In genomic region chr9:109934499-109935214, GRCh38 we compare ENCODE assay signal across 13 cellular contexts.
DNase-seq lines count a peak whose midpoint lies in the region; ATAC-seq, FAIRE-seq and TF ChIP-seq lines count a peak whose summit lies in the region.
"Had no signal": no experiment of that assay in that cellular context is flagged by ENCODE, and none has a peak within 500 bp of the region (broad histone marks: within the 10 kb centered on the region; RNA-seq: fewer than 3 reads in every experiment).

No MANE protein-coding gene starts in this region.

- no peaks in the 10 kb centered on the region for H3K9me3 ChIP-seq in HepG2 (ENCODE audit: low read length)
- H3K9me3 ChIP-seq in lower lobe of right lung: no peaks in the 10 kb centered on the region
- H3K9me3 ChIP-seq: right lobe of liver had no signal

- H3K4me2 ChIP-seq in HepG2 (ENCODE audit: low read depth, low read length): no peak overlapping the region
- H3K4me2 ChIP-seq: hepatocyte had no signal

- H3K27me3 ChIP-seq in HepG2 (ENCODE audit: control insufficient read depth in 1 of 2, insufficient read depth in 2 of 2, low read length in 2 of 2) (no peaks in the 10 kb centered on the region), lower lobe of right lung (ENCODE audit: low read depth) (no peaks in the 10 kb centered on the region)
- H3K27me3 ChIP-seq: hepatocyte, right lobe of liver had no signal

- no peak for TF ChIP-seq RAD21 in HepG2 (CRISPR knock-in tag; IDR thresholded peaks at IDR 0.05)

- FAIRE-seq in HepG2 (lab: Jason Lieb, UNC): no peak

- H3K36me3 ChIP-seq in HepG2 (replicated peaks in 1 of 2; ENCODE audit: control insufficient read depth in 1 of 2, insufficient read depth in 2 of 2, low read length in 2 of 2): no peaks in the 10 kb centered on the region
- H3K36me3 ChIP-seq in lower lobe of right lung: no peaks in the 10 kb centered on the region

- no peak for TF ChIP-seq POLR2A in HepG2 (IDR thresholded peaks at IDR 0.05; ENCODE audit: insufficient read depth in 1 of 2, low read depth in 2 of 2, low read length in 2 of 2)

- H2AFZ ChIP-seq in HepG2 (ENCODE audit: low read length): no peak overlapping the region
- H2AFZ ChIP-seq: GM23248, hepatocyte had no signal

- H3K4me1 ChIP-seq in HepG2 (ENCODE audit: insufficient read depth, low read length): peaks cover 14% of the 10 kb centered on the region
- no peaks in the 10 kb centered on the region for H3K4me1 ChIP-seq in lower lobe of right lung

- H3K4me3 ChIP-seq in HepG2 (replicated peaks in 1 of 3; ENCODE audit: insufficient read depth in 1 of 3, low read depth in 2 of 3, low read length in 3 of 3): no peak overlapping the region
- H3K4me3 ChIP-seq in lower lobe of right lung: no peak overlapping the region
- H3K4me3 ChIP-seq in coronary artery: no peak overlapping the region
- H3K4me3 ChIP-seq: GM23248, hepatocyte, right lobe of liver had no signal

- in situ Hi-C loops in HepG2 (cut with HindIII; ENCODE audit: extremely low pct_ligation_motif_present, low pct_unique_long_range_greater_than_20kb): no loop called here

- TF ChIP-seq EP300 in HepG2 (IDR thresholded peaks at IDR 0.05; ENCODE audit: low read depth in 2 of 2, low read length in 2 of 2): no peak
- TF ChIP-seq EP300 in HepG2 (CRISPR knock-in tag; IDR thresholded peaks at IDR 0.05; ENCODE audit: borderline replicate concordance): no peak

- no TSS peak for BruUV-seq in HepG2 (replicated peaks; lab: Mats Ljungman, UMichigan)

- intact Hi-C loops in HepG2 (cut with micrococcal nuclease; ENCODE audit: unreplicated experiment): no loop called here
- intact Hi-C loops in lower lobe of right lung (cut with DNase I): no loop called here

- DNase-seq in EH (ENCODE audit: low read depth) (peak; percentile 36), HepG2 (ENCODE audit: low spot score) (no peak), mesenteric fat pad (ENCODE audit: low spot score) (no peak), lower lobe of right lung (no peak), AG20443 (ENCODE audit: low spot score) (no peak), coronary artery (ENCODE audit: low spot score) (no peak)
- peak; percentile 54 to 61 for DNase-seq in activated T-cell treated with anti-CD3 and anti-CD28 coated beads, Interleukin-2, amount 50 U/mL, for 48 hours
- DNase-seq: effector CD4-positive, alpha-beta T cell; NCI-H526 treated with DMSO at 0.1 percent for 48 hours; right lobe of liver had no signal

- CTCF ChIA-PET in HepG2 (lab: Yijun Ruan, JAX; ENCODE audit: low intra/inter-chr PET ratio, low total read pairs): no interaction called here

- no peak for TF ChIP-seq CTCF in HepG2 (CRISPR knock-in tag; IDR thresholded peaks at IDR 0.05)
- TF ChIP-seq CTCF in lower lobe of right lung (IDR thresholded peaks at IDR 0.05): no peak
- no peak for TF ChIP-seq CTCF in coronary artery (IDR thresholded peaks at IDR 0.05)

- no peaks in the 10 kb centered on the region for H4K20me1 ChIP-seq in HepG2 (ENCODE audit: insufficient read depth, low read length)

- no peaks in the 10 kb centered on the region for H3K79me2 ChIP-seq in HepG2 (ENCODE audit: insufficient read depth, low read length)
- H3K79me2 ChIP-seq: hepatocyte had no signal

- 56% methylated on average over 9 of the region's 9 CpGs for WGBS in HepG2 (ENCODE audit: low lambda C conversion rate)

- POLR2A ChIA-PET in HepG2 (lab: Yijun Ruan, JAX): no interaction called here

- peak; percentile 64 for ATAC-seq in GM19455 (IDR thresholded peaks at IDR 0.05; ENCODE audit: unreplicated experiment)
- no peak for ATAC-seq in HepG2
- no peak for ATAC-seq in lower lobe of right lung

- no peak overlapping the region for H3K27ac ChIP-seq in HepG2 (ENCODE audit: extremely low read length, insufficient read depth, low read length)
- no peak overlapping the region for H3K27ac ChIP-seq in lower lobe of right lung
- H3K27ac ChIP-seq in coronary artery: no peak overlapping the region
- H3K27ac ChIP-seq: GM23248, hepatocyte, right lobe of liver had no signal

- no peak overlapping the region for H3K9ac ChIP-seq in HepG2 (ENCODE audit: insufficient read depth, low read depth, low read length)
- H3K9ac ChIP-seq: GM23248 had no signal

TF ChIP-seq in HepG2, 621 proteins besides CTCF, POLR2A, EP300 and RAD21:
- TF ChIP-seq HOXA5 (CRISPR knock-in tag; IDR thresholded peaks at IDR 0.05) (no peak), RNF2 (conservative IDR thresholded peaks at IDR 0.05; ENCODE audit: low read depth) (no peak), SOX6 (IDR thresholded peaks at IDR 0.05) (no peak), SOX6 (CRISPR knock-in tag; IDR thresholded peaks at IDR 0.05) (no peak), ATF7 (IDR thresholded peaks at IDR 0.05) (peak; percentile 27; the same call in 1 of the 2 replicates), ATF7 (CRISPR knock-in tag; IDR thresholded peaks at IDR 0.05) (no peak)
- TF ChIP-seq, protein P1, sequence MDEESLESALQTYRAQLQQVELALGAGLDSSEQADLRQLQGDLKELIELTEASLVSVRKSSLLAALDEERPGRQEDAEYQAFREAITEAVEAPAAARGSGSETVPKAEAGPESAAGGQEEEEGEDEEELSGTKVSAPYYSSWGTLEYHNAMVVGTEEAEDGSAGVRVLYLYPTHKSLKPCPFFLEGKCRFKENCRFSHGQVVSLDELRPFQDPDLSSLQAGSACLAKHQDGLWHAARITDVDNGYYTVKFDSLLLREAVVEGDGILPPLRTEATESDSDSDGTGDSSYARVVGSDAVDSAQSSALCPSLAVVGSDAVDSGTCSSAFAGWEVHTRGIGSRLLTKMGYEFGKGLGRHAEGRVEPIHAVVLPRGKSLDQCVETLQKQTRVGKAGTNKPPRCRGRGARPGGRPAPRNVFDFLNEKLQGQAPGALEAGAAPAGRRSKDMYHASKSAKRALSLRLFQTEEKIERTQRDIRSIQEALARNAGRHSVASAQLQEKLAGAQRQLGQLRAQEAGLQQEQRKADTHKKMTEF (CRISPR knock-in tag; IDR thresholded peaks at IDR 0.05): no peak
- TF ChIP-seq, protein P2, sequence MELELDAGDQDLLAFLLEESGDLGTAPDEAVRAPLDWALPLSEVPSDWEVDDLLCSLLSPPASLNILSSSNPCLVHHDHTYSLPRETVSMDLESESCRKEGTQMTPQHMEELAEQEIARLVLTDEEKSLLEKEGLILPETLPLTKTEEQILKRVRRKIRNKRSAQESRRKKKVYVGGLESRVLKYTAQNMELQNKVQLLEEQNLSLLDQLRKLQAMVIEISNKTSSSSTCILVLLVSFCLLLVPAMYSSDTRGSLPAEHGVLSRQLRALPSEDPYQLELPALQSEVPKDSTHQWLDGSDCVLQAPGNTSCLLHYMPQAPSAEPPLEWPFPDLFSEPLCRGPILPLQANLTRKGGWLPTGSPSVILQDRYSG (CRISPR knock-in tag; IDR thresholded peaks at IDR 0.05): no peak

Comparison
In these comparisons a context has a peak if more than half of its experiments do, and no peak if none do; other contexts are left out.
1. DNase-seq: peak in EH (single experiment) and activated T-cell treated with anti-CD3 and anti-CD28 coated beads, Interleukin-2, amount 50 U/mL, for 48 hours (2 of 2); none in HepG2 (single experiment), mesenteric fat pad (single experiment), lower lobe of right lung (single experiment), AG20443 (single experiment) and coronary artery (single experiment).